ENCODE assay signal across 1 cellular context in genomic region chr12:122538496-122538895, GRCh38.
TF ChIP-seq lines count a peak whose summit lies in the region.

No MANE protein-coding gene starts in this region.

TF ChIP-seq in HepG2, 621 proteins besides CTCF, POLR2A, EP300 and RAD21:
- no peak for TF ChIP-seq U2AF2 (IDR thresholded peaks at IDR 0.05; ENCODE audit: low read depth, low read length)
- TF ChIP-seq ERF (CRISPR knock-in tag; IDR thresholded peaks at IDR 0.05), result no peak
- no peak for TF ChIP-seq PHF5A (CRISPR knock-in tag; IDR thresholded peaks at IDR 0.05; ENCODE audit: low read depth, unreplicated experiment)
- no peak for TF ChIP-seq MYC (CRISPR knock-in tag; IDR thresholded peaks at IDR 0.05; ENCODE audit: borderline replicate concordance)
- TF ChIP-seq PREB (CRISPR knock-in tag; IDR thresholded peaks at IDR 0.05), result no peak
- TF ChIP-seq TGIF2 (CRISPR knock-in tag; IDR thresholded peaks at IDR 0.05), result no peak
- TF ChIP-seq CBX1 (IDR thresholded peaks at IDR 0.05; ENCODE audit: low read depth), result no peak
- no peak for TF ChIP-seq ZFP36L2 (CRISPR knock-in tag; IDR thresholded peaks at IDR 0.05)
- no peak for TF ChIP-seq NCOR1 (IDR thresholded peaks at IDR 0.05; ENCODE audit: borderline replicate concordance, low read length)
- TF ChIP-seq KDM1A (CRISPR knock-in tag; IDR thresholded peaks at IDR 0.05), result no peak
- no peak for TF ChIP-seq SMAD9 (CRISPR knock-in tag; IDR thresholded peaks at IDR 0.05)
- no peak for TF ChIP-seq ZEB1 (IDR thresholded peaks at IDR 0.05; ENCODE audit: insufficient replicate concordance, low read depth)
